1 cellular context compared by ENCODE assay signal in genomic region chr12:25320123-25321006, GRCh38.
A peak's percentile ranks its signal among the peaks of the same experiment; 100 is the strongest.
TF ChIP-seq lines count a peak whose summit lies in the region.

No MANE protein-coding gene starts in this region.

TF ChIP-seq in HEK293, 187 proteins besides CTCF, POLR2A, EP300 and RAD21 (continued from another document):
- TF ChIP-seq BCL6B (tag by site-specific recombination; IDR thresholded peaks at IDR 0.05), result no peak
- TF ChIP-seq ZNF521 (tag by site-specific recombination; IDR thresholded peaks at IDR 0.05), result no peak
- no peak for TF ChIP-seq ZNF776 (tag by site-specific recombination; IDR thresholded peaks at IDR 0.05; ENCODE audit: borderline replicate concordance)
- TF ChIP-seq TRIM28 (IDR thresholded peaks at IDR 0.05; ENCODE audit: borderline replicate concordance, low read length), result peak; percentile 24; the same call in 1 of the 2 replicates
- TF ChIP-seq GFI1B (tag by site-specific recombination; IDR thresholded peaks at IDR 0.05), result peak; percentile 85
- TF ChIP-seq ZNF549 (tag by site-specific recombination; IDR thresholded peaks at IDR 0.05), result 0 out of 2 replicates have a peak, but pooled peaks have one; percentile 27
- TF ChIP-seq SALL2 (tag by site-specific recombination; IDR thresholded peaks at IDR 0.05; ENCODE audit: borderline replicate concordance), result 0 out of 2 replicates have a peak, but pooled peaks have one; percentile 27
- TF ChIP-seq GLI2 (tag by site-specific recombination; IDR thresholded peaks at IDR 0.05; ENCODE audit: borderline replicate concordance, low read depth), result no peak
